ENCODE assay signal across 22 cellular contexts in genomic region chr3:57893156-57893555, GRCh38.
"Had no signal": no experiment of that assay in that cellular context is flagged by ENCODE, and none has a peak within 500 bp of the region (broad histone marks: within the 10 kb centered on the region; RNA-seq: fewer than 3 reads in every experiment).

No MANE protein-coding gene starts in this region.

- FAIRE-seq: endometrium had no signal

- H3K27ac Mint-ChIP-seq: activated CD4-positive, alpha-beta T cell treated with anti-CD3 and anti-CD28 coated beads, Interleukin-2, amount 10 ng/mL, durations not matched to agents 24 days and 14 days; activated CD8-positive, alpha-beta T cell treated with anti-CD3 and anti-CD28 coated beads, Interleukin-2, amount 10 ng/mL, durations not matched to agents 7 days and 5 days; activated T-cell treated with anti-CD3 and anti-CD28 coated beads, Interleukin-2, amount 50 U/mL, for 24 hours; activated T-helper 2 cell treated with anti-CD3 and anti-CD28 coated beads, Interferon-gamma antibody, Interleukin-2, Interleukin-4, amounts not matched to agents 10 μg/mL and 5 μg/mL and 100 μg/mL, durations not matched to agents 14 hours and 24 hours and 36 hours; mesothelial cell of epicardium; stimulated activated memory B cell treated with anti-CD40 and anti-IgM and Interleukin-4, amounts not matched to agents 10 μg/mL and 1 μg/mL and 100 μg/mL, for 72 hours; T-cell had no signal

- H3K4me3 ChIP-seq: lung, spleen, tibial nerve, vagina had no signal

- H3K4me1 ChIP-seq: spleen had no signal

- H3K4me1 Mint-ChIP-seq: activated CD4-positive, alpha-beta T cell treated with anti-CD3 and anti-CD28 coated beads, Interleukin-2, amount 10 ng/mL, durations not matched to agents 24 days and 14 days; central memory CD8-positive, alpha-beta T cell; neural crest cell; stimulated activated memory B cell treated with anti-CD40 and anti-IgM and Interleukin-4, amounts not matched to agents 10 μg/mL and 1 μg/mL and 100 μg/mL, for 72 hours; T-cell had no signal

- H3K27me3 Mint-ChIP-seq: activated CD4-positive, alpha-beta T cell treated with anti-CD3 and anti-CD28 coated beads, Interleukin-2, amount 10 ng/mL, durations not matched to agents 24 days and 14 days; activated T-cell treated with anti-CD3 and anti-CD28 coated beads, Interleukin-2, amount 50 U/mL, for 24 hours; central memory CD8-positive, alpha-beta T cell; stimulated activated memory B cell treated with anti-CD40 and anti-IgM and Interleukin-4, amounts not matched to agents 10 μg/mL and 1 μg/mL and 100 μg/mL, for 72 hours; T-cell had no signal

- H3K9me3 Mint-ChIP-seq: activated CD4-positive, alpha-beta T cell treated with anti-CD3 and anti-CD28 coated beads, Interleukin-2, amount 10 ng/mL, durations not matched to agents 24 days and 14 days; activated T-cell treated with anti-CD3 and anti-CD28 coated beads, Interleukin-2, amount 50 U/mL, for 24 hours; activated T-helper 2 cell treated with anti-CD3 and anti-CD28 coated beads, Interferon-gamma antibody, Interleukin-2, Interleukin-4, amounts not matched to agents 10 μg/mL and 5 μg/mL and 100 μg/mL, durations not matched to agents 14 hours and 24 hours and 36 hours; central memory CD8-positive, alpha-beta T cell; mesothelial cell of epicardium; neural crest cell; stimulated activated memory B cell treated with anti-CD40 and anti-IgM and Interleukin-4, amounts not matched to agents 10 μg/mL and 1 μg/mL and 100 μg/mL, for 72 hours; T-cell had no signal

- H3K27me3 ChIP-seq: brain microvascular endothelial cell, spleen, tibial nerve, vagina had no signal

- H3K36me3 ChIP-seq: brain microvascular endothelial cell, vagina had no signal

- H3K4me3 Mint-ChIP-seq: activated CD4-positive, alpha-beta T cell treated with anti-CD3 and anti-CD28 coated beads, Interleukin-2, amount 10 ng/mL, durations not matched to agents 24 days and 14 days; activated CD8-positive, alpha-beta T cell treated with anti-CD3 and anti-CD28 coated beads, Interleukin-2, amount 10 ng/mL, durations not matched to agents 7 days and 5 days; activated T-cell treated with anti-CD3 and anti-CD28 coated beads, Interleukin-2, amount 50 U/mL, for 24 hours; central memory CD8-positive, alpha-beta T cell; mesothelial cell of epicardium; neural crest cell; stimulated activated memory B cell treated with anti-CD40 and anti-IgM and Interleukin-4, amounts not matched to agents 10 μg/mL and 1 μg/mL and 100 μg/mL, for 72 hours; T-cell had no signal

- H3K9me3 ChIP-seq: spleen, tibial nerve, vagina had no signal

- H3K27ac ChIP-seq: brain microvascular endothelial cell, spleen, vagina had no signal

- DNase-seq: activated CD4-positive, alpha-beta T cell treated with anti-CD3 and anti-CD28 coated beads, Interleukin-2, amount 10 ng/mL, durations not matched to agents 24 days and 14 days; activated CD8-positive, alpha-beta T cell treated with anti-CD3 and anti-CD28 coated beads, Interleukin-2, amount 10 ng/mL, durations not matched to agents 7 days and 5 days; activated naive CD4-positive, alpha-beta T cell treated with Interleukin-2 at 50 U/mL for 16 hours; activated T-cell treated with anti-CD3 and anti-CD28 coated beads, Interleukin-2, amount 50 U/mL, for 24 hours; cortex of kidney; left colon; spleen; stimulated activated CD4-positive, alpha-beta T cell treated with anti-CD3 and anti-CD28 coated beads, Interleukin-4, amount 100 ng/mL, for 4 hours; T-cell; T-helper 9 cell had no signal

- ATAC-seq: activated CD8-positive, alpha-beta T cell treated with anti-CD3 and anti-CD28 coated beads, Interleukin-2, amount 10 ng/mL, durations not matched to agents 7 days and 5 days; left colon; sciatic nerve; SK-N-SH treated with all-trans-retinoic acid at 6 μM for 48 hours; stimulated activated memory B cell treated with anti-CD40 and anti-IgM and Interleukin-4, amounts not matched to agents 10 μg/mL and 1 μg/mL and 100 μg/mL, for 72 hours; T-cell had no signal
